1 cellular context compared by ENCODE assay signal in the genomic region with DNA sequence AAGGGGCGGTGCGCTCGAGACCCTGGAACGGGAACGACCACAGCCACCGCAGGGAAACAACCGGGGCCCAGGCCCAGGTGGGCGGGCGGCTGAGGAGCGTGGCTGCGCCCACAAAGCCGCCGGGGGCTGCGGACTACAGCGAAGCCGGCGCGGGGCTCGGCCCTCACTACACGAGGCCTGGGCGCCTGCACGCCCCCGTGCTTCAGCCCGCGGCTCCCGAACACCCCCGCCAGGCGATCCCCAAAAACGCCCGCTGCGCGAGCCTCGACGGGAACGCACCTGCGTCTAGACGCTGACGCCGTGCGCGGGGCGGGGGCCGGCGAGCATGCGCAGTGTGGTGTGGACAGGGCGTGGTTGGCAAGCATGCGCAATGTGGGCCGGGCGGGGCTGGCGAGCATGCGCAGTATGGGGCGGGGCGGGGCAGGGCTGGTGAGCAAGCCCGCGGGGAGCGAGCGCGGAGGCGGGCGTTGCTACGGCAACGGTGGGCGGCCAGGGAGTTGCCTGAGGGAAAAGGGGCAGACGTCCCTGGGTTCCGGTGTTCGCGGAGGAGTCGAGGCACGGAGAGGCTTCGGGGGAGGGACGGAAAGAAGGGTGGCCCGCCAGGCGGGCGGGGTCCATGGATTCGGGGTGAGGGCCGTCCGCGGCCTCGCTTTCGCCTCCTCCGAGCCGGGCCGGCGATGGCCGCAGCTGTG.
A peak's percentile ranks its signal among the peaks of the same experiment; 100 is the strongest.
TF ChIP-seq lines count a peak whose summit lies in the region.

A gene (plus strand): TSS at position 518 of the 692 bp plus-strand sequence. CDS start 3,104 bp downstream, outside the sequence.

TF ChIP-seq in HEK293, 187 proteins besides CTCF, POLR2A, EP300 and RAD21 (continued from another document and continues in another):
- TF ChIP-seq, protein P1, sequence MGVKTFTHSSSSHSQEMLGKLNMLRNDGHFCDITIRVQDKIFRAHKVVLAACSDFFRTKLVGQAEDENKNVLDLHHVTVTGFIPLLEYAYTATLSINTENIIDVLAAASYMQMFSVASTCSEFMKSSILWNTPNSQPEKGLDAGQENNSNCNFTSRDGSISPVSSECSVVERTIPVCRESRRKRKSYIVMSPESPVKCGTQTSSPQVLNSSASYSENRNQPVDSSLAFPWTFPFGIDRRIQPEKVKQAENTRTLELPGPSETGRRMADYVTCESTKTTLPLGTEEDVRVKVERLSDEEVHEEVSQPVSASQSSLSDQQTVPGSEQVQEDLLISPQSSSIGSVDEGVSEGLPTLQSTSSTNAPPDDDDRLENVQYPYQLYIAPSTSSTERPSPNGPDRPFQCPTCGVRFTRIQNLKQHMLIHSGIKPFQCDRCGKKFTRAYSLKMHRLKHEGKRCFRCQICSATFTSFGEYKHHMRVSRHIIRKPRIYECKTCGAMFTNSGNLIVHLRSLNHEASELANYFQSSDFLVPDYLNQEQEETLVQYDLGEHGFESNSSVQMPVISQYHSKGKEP (tag by site-specific recombination; IDR thresholded peaks at IDR 0.05): no peak
- TF ChIP-seq, protein P2, sequence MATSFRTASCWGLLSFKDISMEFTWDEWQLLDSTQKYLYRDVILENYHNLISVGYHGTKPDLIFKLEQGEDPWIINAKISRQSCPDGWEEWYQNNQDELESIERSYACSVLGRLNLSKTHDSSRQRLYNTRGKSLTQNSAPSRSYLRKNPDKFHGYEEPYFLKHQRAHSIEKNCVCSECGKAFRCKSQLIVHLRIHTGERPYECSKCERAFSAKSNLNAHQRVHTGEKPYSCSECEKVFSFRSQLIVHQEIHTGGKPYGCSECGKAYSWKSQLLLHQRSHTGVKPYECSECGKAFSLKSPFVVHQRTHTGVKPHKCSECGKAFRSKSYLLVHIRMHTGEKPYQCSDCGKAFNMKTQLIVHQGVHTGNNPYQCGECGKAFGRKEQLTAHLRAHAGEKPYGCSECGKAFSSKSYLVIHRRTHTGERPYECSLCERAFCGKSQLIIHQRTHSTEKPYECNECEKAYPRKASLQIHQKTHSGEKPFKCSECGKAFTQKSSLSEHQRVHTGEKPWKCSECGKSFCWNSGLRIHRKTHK (tag by site-specific recombination; IDR thresholded peaks at IDR 0.05): no peak
- TF ChIP-seq ZNF132 (tag by site-specific recombination; IDR thresholded peaks at IDR 0.05; ENCODE audit: borderline replicate concordance): no peak
- no peak for TF ChIP-seq PRDM1 (tag by site-specific recombination; IDR thresholded peaks at IDR 0.05)
- no peak for TF ChIP-seq ZNF214 (tag by site-specific recombination; IDR thresholded peaks at IDR 0.05; ENCODE audit: borderline replicate concordance)
- TF ChIP-seq, protein P3, sequence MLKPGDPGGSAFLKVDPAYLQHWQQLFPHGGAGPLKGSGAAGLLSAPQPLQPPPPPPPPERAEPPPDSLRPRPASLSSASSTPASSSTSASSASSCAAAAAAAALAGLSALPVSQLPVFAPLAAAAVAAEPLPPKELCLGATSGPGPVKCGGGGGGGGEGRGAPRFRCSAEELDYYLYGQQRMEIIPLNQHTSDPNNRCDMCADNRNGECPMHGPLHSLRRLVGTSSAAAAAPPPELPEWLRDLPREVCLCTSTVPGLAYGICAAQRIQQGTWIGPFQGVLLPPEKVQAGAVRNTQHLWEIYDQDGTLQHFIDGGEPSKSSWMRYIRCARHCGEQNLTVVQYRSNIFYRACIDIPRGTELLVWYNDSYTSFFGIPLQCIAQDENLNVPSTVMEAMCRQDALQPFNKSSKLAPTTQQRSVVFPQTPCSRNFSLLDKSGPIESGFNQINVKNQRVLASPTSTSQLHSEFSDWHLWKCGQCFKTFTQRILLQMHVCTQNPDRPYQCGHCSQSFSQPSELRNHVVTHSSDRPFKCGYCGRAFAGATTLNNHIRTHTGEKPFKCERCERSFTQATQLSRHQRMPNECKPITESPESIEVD (tag by site-specific recombination; IDR thresholded peaks at IDR 0.05): no peak
- no peak for TF ChIP-seq ZBTB1 (tag by site-specific recombination; IDR thresholded peaks at IDR 0.05)
- TF ChIP-seq ZNF19 (tag by site-specific recombination; IDR thresholded peaks at IDR 0.05; ENCODE audit: low read depth): no peak
- TF ChIP-seq ZNF558 (tag by site-specific recombination; IDR thresholded peaks at IDR 0.05): no peak
- TF ChIP-seq ZBTB17 (tag by site-specific recombination; IDR thresholded peaks at IDR 0.05): no peak; the same call in 1 of the 2 replicates
- TF ChIP-seq, protein P4, sequence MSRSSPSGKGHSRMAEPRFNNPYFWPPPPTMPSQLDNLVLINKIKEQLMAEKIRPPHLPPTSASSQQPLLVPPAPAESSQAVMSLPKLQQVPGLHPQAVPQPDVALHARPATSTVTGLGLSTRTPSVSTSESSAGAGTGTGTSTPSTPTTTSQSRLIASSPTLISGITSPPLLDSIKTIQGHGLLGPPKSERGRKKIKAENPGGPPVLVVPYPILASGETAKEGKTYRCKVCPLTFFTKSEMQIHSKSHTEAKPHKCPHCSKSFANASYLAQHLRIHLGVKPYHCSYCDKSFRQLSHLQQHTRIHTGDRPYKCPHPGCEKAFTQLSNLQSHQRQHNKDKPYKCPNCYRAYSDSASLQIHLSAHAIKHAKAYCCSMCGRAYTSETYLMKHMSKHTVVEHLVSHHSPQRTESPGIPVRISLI (tag by site-specific recombination; IDR thresholded peaks at IDR 0.05): no peak
- no peak for TF ChIP-seq ZNF394 (tag by site-specific recombination; IDR thresholded peaks at IDR 0.05; ENCODE audit: borderline replicate concordance)
- TF ChIP-seq KLF16 (tag by site-specific recombination; IDR thresholded peaks at IDR 0.05): peak; percentile 33
- TF ChIP-seq ZNF223 (tag by site-specific recombination; IDR thresholded peaks at IDR 0.05): no peak
- no peak for TF ChIP-seq HOXC10 (CRISPR knock-in tag; IDR thresholded peaks at IDR 0.05)
- TF ChIP-seq, protein P5, sequence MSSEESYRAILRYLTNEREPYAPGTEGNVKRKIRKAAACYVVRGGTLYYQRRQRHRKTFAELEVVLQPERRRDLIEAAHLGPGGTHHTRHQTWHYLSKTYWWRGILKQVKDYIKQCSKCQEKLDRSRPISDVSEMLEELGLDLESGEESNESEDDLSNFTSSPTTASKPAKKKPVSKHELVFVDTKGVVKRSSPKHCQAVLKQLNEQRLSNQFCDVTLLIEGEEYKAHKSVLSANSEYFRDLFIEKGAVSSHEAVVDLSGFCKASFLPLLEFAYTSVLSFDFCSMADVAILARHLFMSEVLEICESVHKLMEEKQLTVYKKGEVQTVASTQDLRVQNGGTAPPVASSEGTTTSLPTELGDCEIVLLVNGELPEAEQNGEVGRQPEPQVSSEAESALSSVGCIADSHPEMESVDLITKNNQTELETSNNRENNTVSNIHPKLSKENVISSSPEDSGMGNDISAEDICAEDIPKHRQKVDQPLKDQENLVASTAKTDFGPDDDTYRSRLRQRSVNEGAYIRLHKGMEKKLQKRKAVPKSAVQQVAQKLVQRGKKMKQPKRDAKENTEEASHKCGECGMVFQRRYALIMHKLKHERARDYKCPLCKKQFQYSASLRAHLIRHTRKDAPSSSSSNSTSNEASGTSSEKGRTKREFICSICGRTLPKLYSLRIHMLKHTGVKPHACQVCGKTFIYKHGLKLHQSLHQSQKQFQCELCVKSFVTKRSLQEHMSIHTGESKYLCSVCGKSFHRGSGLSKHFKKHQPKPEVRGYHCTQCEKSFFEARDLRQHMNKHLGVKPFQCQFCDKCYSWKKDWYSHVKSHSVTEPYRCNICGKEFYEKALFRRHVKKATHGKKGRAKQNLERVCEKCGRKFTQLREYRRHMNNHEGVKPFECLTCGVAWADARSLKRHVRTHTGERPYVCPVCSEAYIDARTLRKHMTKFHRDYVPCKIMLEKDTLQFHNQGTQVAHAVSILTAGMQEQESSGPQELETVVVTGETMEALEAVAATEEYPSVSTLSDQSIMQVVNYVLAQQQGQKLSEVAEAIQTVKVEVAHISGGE (tag by site-specific recombination; conservative IDR thresholded peaks at IDR 0.05; ENCODE audit: low read depth): peak; percentile 86
- TF ChIP-seq, protein P6, sequence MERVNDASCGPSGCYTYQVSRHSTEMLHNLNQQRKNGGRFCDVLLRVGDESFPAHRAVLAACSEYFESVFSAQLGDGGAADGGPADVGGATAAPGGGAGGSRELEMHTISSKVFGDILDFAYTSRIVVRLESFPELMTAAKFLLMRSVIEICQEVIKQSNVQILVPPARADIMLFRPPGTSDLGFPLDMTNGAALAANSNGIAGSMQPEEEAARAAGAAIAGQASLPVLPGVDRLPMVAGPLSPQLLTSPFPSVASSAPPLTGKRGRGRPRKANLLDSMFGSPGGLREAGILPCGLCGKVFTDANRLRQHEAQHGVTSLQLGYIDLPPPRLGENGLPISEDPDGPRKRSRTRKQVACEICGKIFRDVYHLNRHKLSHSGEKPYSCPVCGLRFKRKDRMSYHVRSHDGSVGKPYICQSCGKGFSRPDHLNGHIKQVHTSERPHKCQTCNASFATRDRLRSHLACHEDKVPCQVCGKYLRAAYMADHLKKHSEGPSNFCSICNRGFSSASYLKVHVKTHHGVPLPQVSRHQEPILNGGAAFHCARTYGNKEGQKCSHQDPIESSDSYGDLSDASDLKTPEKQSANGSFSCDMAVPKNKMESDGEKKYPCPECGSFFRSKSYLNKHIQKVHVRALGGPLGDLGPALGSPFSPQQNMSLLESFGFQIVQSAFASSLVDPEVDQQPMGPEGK (tag by site-specific recombination; IDR thresholded peaks at IDR 0.05): peak; percentile 93
- no peak for TF ChIP-seq ZNF670 (tag by site-specific recombination; IDR thresholded peaks at IDR 0.05; ENCODE audit: low read depth)
- no peak for TF ChIP-seq ZNF155 (tag by site-specific recombination; IDR thresholded peaks at IDR 0.05)
- TF ChIP-seq, protein P7, sequence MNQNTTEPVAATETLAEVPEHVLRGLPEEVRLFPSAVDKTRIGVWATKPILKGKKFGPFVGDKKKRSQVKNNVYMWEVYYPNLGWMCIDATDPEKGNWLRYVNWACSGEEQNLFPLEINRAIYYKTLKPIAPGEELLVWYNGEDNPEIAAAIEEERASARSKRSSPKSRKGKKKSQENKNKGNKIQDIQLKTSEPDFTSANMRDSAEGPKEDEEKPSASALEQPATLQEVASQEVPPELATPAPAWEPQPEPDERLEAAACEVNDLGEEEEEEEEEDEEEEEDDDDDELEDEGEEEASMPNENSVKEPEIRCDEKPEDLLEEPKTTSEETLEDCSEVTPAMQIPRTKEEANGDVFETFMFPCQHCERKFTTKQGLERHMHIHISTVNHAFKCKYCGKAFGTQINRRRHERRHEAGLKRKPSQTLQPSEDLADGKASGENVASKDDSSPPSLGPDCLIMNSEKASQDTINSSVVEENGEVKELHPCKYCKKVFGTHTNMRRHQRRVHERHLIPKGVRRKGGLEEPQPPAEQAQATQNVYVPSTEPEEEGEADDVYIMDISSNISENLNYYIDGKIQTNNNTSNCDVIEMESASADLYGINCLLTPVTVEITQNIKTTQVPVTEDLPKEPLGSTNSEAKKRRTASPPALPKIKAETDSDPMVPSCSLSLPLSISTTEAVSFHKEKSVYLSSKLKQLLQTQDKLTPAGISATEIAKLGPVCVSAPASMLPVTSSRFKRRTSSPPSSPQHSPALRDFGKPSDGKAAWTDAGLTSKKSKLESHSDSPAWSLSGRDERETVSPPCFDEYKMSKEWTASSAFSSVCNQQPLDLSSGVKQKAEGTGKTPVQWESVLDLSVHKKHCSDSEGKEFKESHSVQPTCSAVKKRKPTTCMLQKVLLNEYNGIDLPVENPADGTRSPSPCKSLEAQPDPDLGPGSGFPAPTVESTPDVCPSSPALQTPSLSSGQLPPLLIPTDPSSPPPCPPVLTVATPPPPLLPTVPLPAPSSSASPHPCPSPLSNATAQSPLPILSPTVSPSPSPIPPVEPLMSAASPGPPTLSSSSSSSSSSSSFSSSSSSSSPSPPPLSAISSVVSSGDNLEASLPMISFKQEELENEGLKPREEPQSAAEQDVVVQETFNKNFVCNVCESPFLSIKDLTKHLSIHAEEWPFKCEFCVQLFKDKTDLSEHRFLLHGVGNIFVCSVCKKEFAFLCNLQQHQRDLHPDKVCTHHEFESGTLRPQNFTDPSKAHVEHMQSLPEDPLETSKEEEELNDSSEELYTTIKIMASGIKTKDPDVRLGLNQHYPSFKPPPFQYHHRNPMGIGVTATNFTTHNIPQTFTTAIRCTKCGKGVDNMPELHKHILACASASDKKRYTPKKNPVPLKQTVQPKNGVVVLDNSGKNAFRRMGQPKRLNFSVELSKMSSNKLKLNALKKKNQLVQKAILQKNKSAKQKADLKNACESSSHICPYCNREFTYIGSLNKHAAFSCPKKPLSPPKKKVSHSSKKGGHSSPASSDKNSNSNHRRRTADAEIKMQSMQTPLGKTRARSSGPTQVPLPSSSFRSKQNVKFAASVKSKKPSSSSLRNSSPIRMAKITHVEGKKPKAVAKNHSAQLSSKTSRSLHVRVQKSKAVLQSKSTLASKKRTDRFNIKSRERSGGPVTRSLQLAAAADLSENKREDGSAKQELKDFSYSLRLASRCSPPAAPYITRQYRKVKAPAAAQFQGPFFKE (tag by site-specific recombination; IDR thresholded peaks at IDR 0.05; ENCODE audit: borderline replicate concordance): no peak
- TF ChIP-seq ZSCAN30 (tag by site-specific recombination; IDR thresholded peaks at IDR 0.05): no peak; the same call in none of the 2 replicates
- TF ChIP-seq, protein P8, sequence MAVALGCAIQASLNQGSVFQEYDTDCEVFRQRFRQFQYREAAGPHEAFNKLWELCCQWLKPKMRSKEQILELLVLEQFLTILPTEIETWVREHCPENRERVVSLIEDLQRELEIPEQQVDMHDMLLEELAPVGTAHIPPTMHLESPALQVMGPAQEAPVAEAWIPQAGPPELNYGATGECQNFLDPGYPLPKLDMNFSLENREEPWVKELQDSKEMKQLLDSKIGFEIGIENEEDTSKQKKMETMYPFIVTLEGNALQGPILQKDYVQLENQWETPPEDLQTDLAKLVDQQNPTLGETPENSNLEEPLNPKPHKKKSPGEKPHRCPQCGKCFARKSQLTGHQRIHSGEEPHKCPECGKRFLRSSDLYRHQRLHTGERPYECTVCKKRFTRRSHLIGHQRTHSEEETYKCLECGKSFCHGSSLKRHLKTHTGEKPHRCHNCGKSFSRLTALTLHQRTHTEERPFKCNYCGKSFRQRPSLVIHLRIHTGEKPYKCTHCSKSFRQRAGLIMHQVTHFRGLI (tag by site-specific recombination; IDR thresholded peaks at IDR 0.05): 0 out of 2 replicates have a peak, but pooled peaks have one; percentile 24
- TF ChIP-seq SP7 (tag by site-specific recombination; IDR thresholded peaks at IDR 0.05): peak; percentile 75
- TF ChIP-seq ZNF791 (tag by site-specific recombination; IDR thresholded peaks at IDR 0.05): no peak
- TF ChIP-seq ZNF747 (tag by site-specific recombination; IDR thresholded peaks at IDR 0.05): no peak
- TF ChIP-seq SETDB1 (IDR thresholded peaks at IDR 0.05; ENCODE audit: insufficient read length, low read length): peak; percentile 86
- no peak for TF ChIP-seq ZNF548 (tag by site-specific recombination; IDR thresholded peaks at IDR 0.05)
- no peak for TF ChIP-seq ZNF404 (tag by site-specific recombination; IDR thresholded peaks at IDR 0.05)
- TF ChIP-seq ZFHX2 (tag by site-specific recombination; conservative IDR thresholded peaks at IDR 0.05): peak; percentile 93
- TF ChIP-seq, protein P9, sequence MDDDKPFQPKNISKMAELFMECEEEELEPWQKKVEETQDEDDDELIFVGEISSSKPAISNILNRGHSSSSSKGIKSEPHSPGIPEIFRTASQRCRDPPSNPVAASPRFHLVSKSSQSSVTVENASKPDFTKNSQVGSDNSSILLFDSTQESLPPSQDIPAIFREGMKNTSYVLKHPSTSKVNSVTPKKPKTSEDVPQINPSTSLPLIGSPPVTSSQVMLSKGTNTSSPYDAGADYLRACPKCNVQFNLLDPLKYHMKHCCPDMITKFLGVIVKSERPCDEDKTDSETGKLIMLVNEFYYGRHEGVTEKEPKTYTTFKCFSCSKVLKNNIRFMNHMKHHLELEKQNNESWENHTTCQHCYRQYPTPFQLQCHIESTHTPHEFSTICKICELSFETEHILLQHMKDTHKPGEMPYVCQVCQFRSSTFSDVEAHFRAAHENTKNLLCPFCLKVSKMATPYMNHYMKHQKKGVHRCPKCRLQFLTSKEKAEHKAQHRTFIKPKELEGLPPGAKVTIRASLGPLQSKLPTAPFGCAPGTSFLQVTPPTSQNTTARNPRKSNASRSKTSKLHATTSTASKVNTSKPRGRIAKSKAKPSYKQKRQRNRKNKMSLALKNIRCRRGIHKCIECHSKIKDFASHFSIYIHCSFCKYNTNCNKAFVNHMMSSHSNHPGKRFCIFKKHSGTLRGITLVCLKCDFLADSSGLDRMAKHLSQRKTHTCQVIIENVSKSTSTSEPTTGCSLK (tag by site-specific recombination; IDR thresholded peaks at IDR 0.05): no peak
- no peak for TF ChIP-seq BCL11A (tag by site-specific recombination; IDR thresholded peaks at IDR 0.05; ENCODE audit: low read depth)
